Comparison of ENCODE assay signal across 28 cellular contexts in the genomic region with DNA sequence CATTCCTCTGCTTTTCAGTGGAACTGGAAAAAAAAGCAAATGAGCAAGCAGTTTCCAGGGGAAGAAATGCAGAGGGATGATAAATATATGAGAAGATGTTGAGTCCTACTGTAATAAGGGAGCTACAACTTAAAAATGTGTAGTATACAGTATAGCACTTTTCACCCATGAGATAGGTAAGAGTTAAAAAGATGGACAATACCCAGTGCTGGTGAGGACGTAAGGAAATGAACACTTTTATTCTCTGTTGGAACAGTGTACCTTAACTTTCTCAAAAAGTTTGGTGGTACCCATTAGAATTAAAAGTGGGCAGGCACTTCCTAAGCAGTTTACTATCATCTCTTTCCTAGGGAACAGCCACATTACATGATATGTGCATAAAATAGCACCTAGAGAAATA. TPM values are rescaled to one million over a fixed set of nuclear protein-coding genes. Genes with fewer than 3 reads are reported as not detected.
"Had no signal": no experiment of that assay in that cellular context is flagged by ENCODE, and none has a peak within 500 bp of the region (broad histone marks: within the 10 kb centered on the region; RNA-seq: fewer than 3 reads in every experiment).

No MANE protein-coding gene starts in this region.

- H3K9ac ChIP-seq: neural progenitor cell had no signal

- DNase-seq: esophagus squamous epithelium; foreskin fibroblast; head of caudate nucleus; hippocampal formation; left colon; naive thymus-derived CD4-positive, alpha-beta T cell; nucleus accumbens; ovary; stimulated activated CD4-positive, alpha-beta T cell treated with anti-CD3 and anti-CD28 coated beads, Interleukin-4, amount 100 ng/mL, for 1 hour; stimulated activated CD8-positive, alpha-beta memory T cell treated with anti-CD3 and anti-CD28 coated beads, Interleukin-4, amount 100 ng/mL, for 48 hours; stimulated activated naive CD8-positive, alpha-beta T cell treated with anti-CD3 and anti-CD28 coated beads, Interleukin-15, Interleukin-2, amounts not matched to agents 100 U/mL and 50 U/mL, for 24 hours; uterus had no signal

- H3K27ac ChIP-seq: neural progenitor cell, ovary, suprapubic skin had no signal

- H3K4me3 ChIP-seq: esophagus squamous epithelium, gastroesophageal sphincter, neural progenitor cell, ovary, right atrium auricular region, suprapubic skin, thyroid gland, uterus had no signal

- H3K9me3 Mint-ChIP-seq: dendritic cell treated with granulocyte-macrophage colony-stimulating factor and Interleukin-4, amounts not matched to agents 40 ng/mL and 50 ng/mL, for 4 days; neural progenitor cell; stimulated activated effector memory CD8-positive, alpha-beta T cell treated with anti-CD3 and anti-CD28 coated beads, Interleukin-12 subunit alpha, Interleukin-12 subunit beta, amount 100 ng/mL, for 72 hours had no signal

- H3K36me3 ChIP-seq: esophagus squamous epithelium, gastroesophageal sphincter, neural progenitor cell, ovary, right atrium auricular region, suprapubic skin, thyroid gland, uterus had no signal

- H3K27ac Mint-ChIP-seq: dendritic cell treated with granulocyte-macrophage colony-stimulating factor and Interleukin-4, amounts not matched to agents 40 ng/mL and 50 ng/mL, for 4 days; naive thymus-derived CD4-positive, alpha-beta T cell; neural progenitor cell; type B pancreatic cell had no signal

- H3K4me1 ChIP-seq: neural progenitor cell, uterus had no signal

- FAIRE-seq: colon had no signal

- H3K36me3 Mint-ChIP-seq: naive thymus-derived CD4-positive, alpha-beta T cell; neural progenitor cell; stimulated activated effector memory CD8-positive, alpha-beta T cell treated with anti-CD3 and anti-CD28 coated beads, Interleukin-12 subunit alpha, Interleukin-12 subunit beta, amount 100 ng/mL, for 72 hours; type B pancreatic cell had no signal

- H3K4me3 Mint-ChIP-seq: dendritic cell treated with granulocyte-macrophage colony-stimulating factor and Interleukin-4, amounts not matched to agents 40 ng/mL and 50 ng/mL, for 4 days; neural progenitor cell; type B pancreatic cell had no signal

- H3K27me3 ChIP-seq: esophagus squamous epithelium, neural progenitor cell, ovary, right atrium auricular region, suprapubic skin, thyroid gland, uterus had no signal

- H3K9me3 ChIP-seq: esophagus squamous epithelium, gastroesophageal sphincter, ovary, right atrium auricular region, suprapubic skin, thyroid gland, uterus had no signal

- ATAC-seq: left colon; stimulated activated naive CD8-positive, alpha-beta T cell treated with anti-CD3 and anti-CD28 coated beads, Interleukin-15, Interleukin-2, amounts not matched to agents 100 U/mL and 50 U/mL, for 24 hours had no signal

RNA-seq across cellular contexts. Expression of gene FAM170B, which starts 2.7 kb away (rescaled TPM):
- total RNA-seq: epithelial cell of proximal tubule, esophagus squamous epithelium, gastroesophageal sphincter, kidney epithelial cell, left colon, liver, lung microvascular endothelial cell, mesenteric fat pad, mononuclear cell, ovary, posterior vena cava, right atrium auricular region, suprapubic skin, thyroid gland, uterus had no signal

RNA-seq across cellular contexts. Expression of gene TMEM273, which starts 51.7 kb away (rescaled TPM):
- total RNA-seq: epithelial cell of proximal tubule had no signal
